6 cellular contexts compared by ENCODE assay signal in the genomic region with DNA sequence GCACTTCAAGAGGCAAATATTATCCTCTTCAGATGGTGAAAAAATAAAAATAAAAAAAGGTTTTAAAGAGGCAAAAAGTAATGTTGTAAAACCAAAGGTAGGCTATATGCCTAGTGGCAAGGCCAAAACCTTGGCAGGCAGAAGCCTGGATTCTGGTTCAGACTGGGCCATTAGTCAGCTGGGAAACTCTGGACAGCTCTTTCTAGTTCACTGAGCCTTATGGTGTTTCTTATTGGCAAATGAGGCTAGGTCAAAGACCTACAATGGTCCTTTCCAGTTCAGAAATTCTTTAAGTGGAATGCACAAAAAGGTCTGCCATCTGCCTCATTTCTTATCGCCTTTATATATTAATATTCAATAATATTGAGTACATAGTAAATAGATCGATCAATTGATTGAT.
"Had no signal": no experiment of that assay in that cellular context is flagged by ENCODE, and none has a peak within 500 bp of the region (broad histone marks: within the 10 kb centered on the region; RNA-seq: fewer than 3 reads in every experiment).

No MANE protein-coding gene starts in this region.

- DNase-seq: GM23248, GOT3, H7, IMR-90, KBM-7 had no signal

- H3K27ac ChIP-seq: GM23248 had no signal

- H3K9me3 ChIP-seq: HAP-1 had no signal
